8 cellular contexts compared by ENCODE assay signal in genomic region chr15:83837946-83838571, GRCh38.
DNase-seq lines count a peak whose midpoint lies in the region; ATAC-seq, FAIRE-seq and TF ChIP-seq lines count a peak whose summit lies in the region.

No MANE protein-coding gene starts in this region.

- peak; percentile 93 to 96 for ATAC-seq in A549
- no peak for ATAC-seq in HG03565 (IDR thresholded peaks at IDR 0.05; ENCODE audit: unreplicated experiment)
- no peak for ATAC-seq in GM19324 (IDR thresholded peaks at IDR 0.05; ENCODE audit: low FRiP score, unreplicated experiment)

- TF ChIP-seq RAD21 in A549 (conservative IDR thresholded peaks at IDR 0.05 in 1 of 2, IDR thresholded peaks at IDR 0.05 in 1 of 2): peak; percentile 42 to 59; a peak in 4 of 5 replicates

- 5% methylated on average over 8 of the region's 8 CpGs for WGBS in A549 (ENCODE audit: missing lambda C conversion rate)

- no peak overlapping the region for H3K27ac ChIP-seq in A549
- no peak overlapping the region for H3K27ac ChIP-seq in substantia nigra (ENCODE audit: low read depth, low read length, poor library complexity, severe bottlenecking)

- peak; percentile 55 to 67 for DNase-seq in A549 (ENCODE audit: low read depth in 1 of 2, low spot score in 1 of 2)
- peak; percentile 24 for DNase-seq in RPMI7951 (ENCODE audit: low read depth)
- peak; percentile 18 to 82 (median 60) for DNase-seq in head of caudate nucleus
- DNase-seq in substantia nigra (lab: John Stamatoyannopoulos, UW): peak in 38 of 49 donors; percentile 0 to 70 (median 36)
- DNase-seq in NCI-H1436 (lab: John Stamatoyannopoulos, UW): no peak

- H3K9me3 ChIP-seq in A549: no peaks in the 10 kb centered on the region

- no peak for TF ChIP-seq EP300 in A549 (IDR thresholded peaks at IDR 0.05)

- CTCF ChIA-PET in A549 (lab: Yijun Ruan, JAX): interaction anchor here (0.5 to 3.6 kb wide), 20 partner anchors 9 to 589 kb away, joined by 3 to 18 read pairs (median 4); no protein-coding TSS in a partner anchor

- peak overlapping the region; percentile 39; the same call in 2 of the 3 replicates for H3K4me2 ChIP-seq in A549

- no peak overlapping the region for H3K4me3 ChIP-seq in A549

- FAIRE-seq in A549 (lab: Jason Lieb, UNC): no peak

- POLR2A ChIA-PET in A549 (lab: Yijun Ruan, JAX): no interaction called here

- no peak for TF ChIP-seq POLR2A in A549 (IDR thresholded peaks at IDR 0.05; ENCODE audit: low read length)

- TF ChIP-seq CTCF in A549 (IDR thresholded peaks at IDR 0.05): peak; percentile 53
- peak; percentile 47 for TF ChIP-seq CTCF in GM12872 (IDR thresholded peaks at IDR 0.05; ENCODE audit: insufficient read depth, low read depth, low read length)

- H3K4me1 ChIP-seq in A549: no peaks in the 10 kb centered on the region

- intact Hi-C loops in head of caudate nucleus (cut with DNase I): no loop called here

TF ChIP-seq in A549, 52 proteins besides CTCF, POLR2A, EP300 and RAD21:
- TF ChIP-seq HDAC2 (IDR thresholded peaks at IDR 0.05) (no peak), SMC3 (IDR thresholded peaks at IDR 0.05) (peak; percentile 55)

Comparison
In these comparisons a context has a peak if more than half of its experiments do, and no peak if none do; other contexts are left out.
1. ATAC-seq: peak in A549 (2 of 2); none in HG03565 (single experiment) and GM19324 (single experiment).